Comparison of ENCODE assay signal across 1 cellular context in the genomic region with DNA sequence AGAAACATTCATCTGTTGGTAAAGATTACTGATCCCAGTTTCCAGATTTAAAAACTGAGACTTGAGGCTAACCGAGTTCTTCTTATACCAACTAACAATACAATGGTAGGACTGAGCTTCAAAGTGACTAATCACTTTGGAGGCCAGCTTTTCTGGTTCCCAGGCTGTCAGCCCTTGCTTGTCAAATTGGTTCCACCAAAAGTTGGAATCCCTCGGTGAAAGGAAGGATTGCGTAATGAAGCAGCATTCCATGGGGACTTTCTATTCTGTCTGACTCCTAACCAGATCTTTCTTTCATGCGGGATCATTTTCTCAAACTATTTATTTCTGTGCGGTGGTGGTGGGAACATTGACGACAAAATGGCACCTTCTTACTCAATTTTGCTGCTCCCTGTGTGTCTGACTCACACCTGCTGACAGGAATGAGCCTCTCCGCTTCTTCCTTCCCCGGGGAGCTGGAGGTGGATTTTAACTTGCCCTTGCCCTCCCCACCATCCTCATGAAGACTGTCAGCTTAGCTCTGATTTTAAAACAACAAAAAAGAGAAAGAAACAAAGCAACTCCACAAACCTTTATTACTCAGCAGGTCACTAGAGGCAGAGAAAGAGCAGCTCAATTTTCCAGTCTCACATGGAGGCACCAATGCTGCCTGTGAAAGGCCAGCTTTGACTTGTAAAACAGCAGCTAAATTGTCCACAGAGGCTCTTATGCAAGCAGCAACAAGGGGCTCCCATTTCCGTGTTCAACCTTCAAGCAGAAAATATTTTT.
TF ChIP-seq lines count a peak whose summit lies in the region.

No MANE protein-coding gene starts in this region.

TF ChIP-seq in HepG2, 621 proteins besides CTCF, POLR2A, EP300 and RAD21 (continued from another document):
- TF ChIP-seq, protein P1, sequence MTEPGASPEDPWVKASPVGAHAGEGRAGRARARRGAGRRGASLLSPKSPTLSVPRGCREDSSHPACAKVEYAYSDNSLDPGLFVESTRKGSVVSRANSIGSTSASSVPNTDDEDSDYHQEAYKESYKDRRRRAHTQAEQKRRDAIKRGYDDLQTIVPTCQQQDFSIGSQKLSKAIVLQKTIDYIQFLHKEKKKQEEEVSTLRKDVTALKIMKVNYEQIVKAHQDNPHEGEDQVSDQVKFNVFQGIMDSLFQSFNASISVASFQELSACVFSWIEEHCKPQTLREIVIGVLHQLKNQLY (CRISPR knock-in tag; IDR thresholded peaks at IDR 0.05), result no peak
- TF ChIP-seq ZBTB4 (CRISPR knock-in tag; IDR thresholded peaks at IDR 0.05; ENCODE audit: borderline replicate concordance), result no peak
- TF ChIP-seq KAT2B (IDR thresholded peaks at IDR 0.05; ENCODE audit: borderline replicate concordance, low read depth, low read length), result no peak
- TF ChIP-seq KDM1A (CRISPR knock-in tag; IDR thresholded peaks at IDR 0.05), result peak; percentile 54; the same call in 1 of the 2 replicates
- TF ChIP-seq CC2D1A (CRISPR knock-in tag; IDR thresholded peaks at IDR 0.05), result no peak
- TF ChIP-seq TGIF2 (CRISPR knock-in tag; IDR thresholded peaks at IDR 0.05), result no peak
- TF ChIP-seq, protein P2, sequence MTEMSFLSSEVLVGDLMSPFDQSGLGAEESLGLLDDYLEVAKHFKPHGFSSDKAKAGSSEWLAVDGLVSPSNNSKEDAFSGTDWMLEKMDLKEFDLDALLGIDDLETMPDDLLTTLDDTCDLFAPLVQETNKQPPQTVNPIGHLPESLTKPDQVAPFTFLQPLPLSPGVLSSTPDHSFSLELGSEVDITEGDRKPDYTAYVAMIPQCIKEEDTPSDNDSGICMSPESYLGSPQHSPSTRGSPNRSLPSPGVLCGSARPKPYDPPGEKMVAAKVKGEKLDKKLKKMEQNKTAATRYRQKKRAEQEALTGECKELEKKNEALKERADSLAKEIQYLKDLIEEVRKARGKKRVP (CRISPR knock-in tag; IDR thresholded peaks at IDR 0.05), result 0 out of 4 replicates have a peak, but pooled peaks of 1 of the 2 experiments have one; percentile 26
- TF ChIP-seq ELF1 (CRISPR knock-in tag; IDR thresholded peaks at IDR 0.05), result no peak
- peak; percentile 64 for TF ChIP-seq FOSL2 (CRISPR knock-in tag; IDR thresholded peaks at IDR 0.05)
- TF ChIP-seq, protein P3, sequence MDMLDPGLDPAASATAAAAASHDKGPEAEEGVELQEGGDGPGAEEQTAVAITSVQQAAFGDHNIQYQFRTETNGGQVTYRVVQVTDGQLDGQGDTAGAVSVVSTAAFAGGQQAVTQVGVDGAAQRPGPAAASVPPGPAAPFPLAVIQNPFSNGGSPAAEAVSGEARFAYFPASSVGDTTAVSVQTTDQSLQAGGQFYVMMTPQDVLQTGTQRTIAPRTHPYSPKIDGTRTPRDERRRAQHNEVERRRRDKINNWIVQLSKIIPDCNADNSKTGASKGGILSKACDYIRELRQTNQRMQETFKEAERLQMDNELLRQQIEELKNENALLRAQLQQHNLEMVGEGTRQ (IDR thresholded peaks at IDR 0.05; ENCODE audit: low read depth, low read length), result no peak
- TF ChIP-seq, protein P3 (CRISPR knock-in tag; IDR thresholded peaks at IDR 0.05; ENCODE audit: borderline replicate concordance), result no peak
- TF ChIP-seq GABPA (IDR thresholded peaks at IDR 0.05; ENCODE audit: low read depth, low read length), result no peak
- TF ChIP-seq GABPA (CRISPR knock-in tag; IDR thresholded peaks at IDR 0.05; ENCODE audit: low read depth), result no peak
- TF ChIP-seq ZNF441 (CRISPR knock-in tag; IDR thresholded peaks at IDR 0.05; ENCODE audit: borderline replicate concordance), result no peak
- TF ChIP-seq AGO2 (optimal IDR thresholded peaks at IDR 0.05; ENCODE audit: low read depth, low read length), result no peak
- 0 out of 2 replicates have a peak, but pooled peaks have one; percentile 10 for TF ChIP-seq NR2F2 (IDR thresholded peaks at IDR 0.05; ENCODE audit: borderline replicate concordance, low read depth)
- TF ChIP-seq ZNF557 (CRISPR knock-in tag; IDR thresholded peaks at IDR 0.05), result no peak
- TF ChIP-seq TSC22D2 (CRISPR knock-in tag; IDR thresholded peaks at IDR 0.05; ENCODE audit: borderline replicate concordance), result no peak
- no peak for TF ChIP-seq EEA1 (CRISPR knock-in tag; IDR thresholded peaks at IDR 0.05; ENCODE audit: borderline replicate concordance)
- peak; percentile 26; the same call in 1 of the 2 replicates for TF ChIP-seq ELF3 (CRISPR knock-in tag; IDR thresholded peaks at IDR 0.05)
- peak; percentile 87 for TF ChIP-seq ZNF629 (CRISPR knock-in tag; conservative IDR thresholded peaks at IDR 0.05)
- TF ChIP-seq TCF12 (IDR thresholded peaks at IDR 0.05), result no peak
- TF ChIP-seq TCF12 (CRISPR knock-in tag; IDR thresholded peaks at IDR 0.05), result no peak
- TF ChIP-seq, protein P4, sequence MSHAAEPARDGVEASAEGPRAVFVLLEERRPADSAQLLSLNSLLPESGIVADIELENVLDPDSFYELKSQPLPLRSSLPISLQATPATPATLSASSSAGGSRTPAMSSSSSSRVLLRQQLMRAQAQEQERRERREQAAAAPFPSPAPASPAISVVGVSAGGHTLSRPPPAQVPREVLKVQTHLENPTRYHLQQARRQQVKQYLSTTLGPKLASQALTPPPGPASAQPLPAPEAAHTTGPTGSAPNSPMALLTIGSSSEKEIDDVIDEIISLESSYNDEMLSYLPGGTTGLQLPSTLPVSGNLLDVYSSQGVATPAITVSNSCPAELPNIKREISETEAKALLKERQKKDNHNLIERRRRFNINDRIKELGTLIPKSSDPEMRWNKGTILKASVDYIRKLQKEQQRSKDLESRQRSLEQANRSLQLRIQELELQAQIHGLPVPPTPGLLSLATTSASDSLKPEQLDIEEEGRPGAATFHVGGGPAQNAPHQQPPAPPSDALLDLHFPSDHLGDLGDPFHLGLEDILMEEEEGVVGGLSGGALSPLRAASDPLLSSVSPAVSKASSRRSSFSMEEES (CRISPR knock-in tag; IDR thresholded peaks at IDR 0.05), result no peak
- TF ChIP-seq, protein P5, sequence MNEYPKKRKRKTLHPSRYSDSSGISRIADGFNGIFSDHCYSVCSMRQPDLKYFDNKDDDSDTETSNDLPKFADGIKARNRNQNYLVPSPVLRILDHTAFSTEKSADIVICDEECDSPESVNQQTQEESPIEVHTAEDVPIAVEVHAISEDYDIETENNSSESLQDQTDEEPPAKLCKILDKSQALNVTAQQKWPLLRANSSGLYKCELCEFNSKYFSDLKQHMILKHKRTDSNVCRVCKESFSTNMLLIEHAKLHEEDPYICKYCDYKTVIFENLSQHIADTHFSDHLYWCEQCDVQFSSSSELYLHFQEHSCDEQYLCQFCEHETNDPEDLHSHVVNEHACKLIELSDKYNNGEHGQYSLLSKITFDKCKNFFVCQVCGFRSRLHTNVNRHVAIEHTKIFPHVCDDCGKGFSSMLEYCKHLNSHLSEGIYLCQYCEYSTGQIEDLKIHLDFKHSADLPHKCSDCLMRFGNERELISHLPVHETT (CRISPR knock-in tag; conservative IDR thresholded peaks at IDR 0.05), result no peak
- TF ChIP-seq, protein P6, sequence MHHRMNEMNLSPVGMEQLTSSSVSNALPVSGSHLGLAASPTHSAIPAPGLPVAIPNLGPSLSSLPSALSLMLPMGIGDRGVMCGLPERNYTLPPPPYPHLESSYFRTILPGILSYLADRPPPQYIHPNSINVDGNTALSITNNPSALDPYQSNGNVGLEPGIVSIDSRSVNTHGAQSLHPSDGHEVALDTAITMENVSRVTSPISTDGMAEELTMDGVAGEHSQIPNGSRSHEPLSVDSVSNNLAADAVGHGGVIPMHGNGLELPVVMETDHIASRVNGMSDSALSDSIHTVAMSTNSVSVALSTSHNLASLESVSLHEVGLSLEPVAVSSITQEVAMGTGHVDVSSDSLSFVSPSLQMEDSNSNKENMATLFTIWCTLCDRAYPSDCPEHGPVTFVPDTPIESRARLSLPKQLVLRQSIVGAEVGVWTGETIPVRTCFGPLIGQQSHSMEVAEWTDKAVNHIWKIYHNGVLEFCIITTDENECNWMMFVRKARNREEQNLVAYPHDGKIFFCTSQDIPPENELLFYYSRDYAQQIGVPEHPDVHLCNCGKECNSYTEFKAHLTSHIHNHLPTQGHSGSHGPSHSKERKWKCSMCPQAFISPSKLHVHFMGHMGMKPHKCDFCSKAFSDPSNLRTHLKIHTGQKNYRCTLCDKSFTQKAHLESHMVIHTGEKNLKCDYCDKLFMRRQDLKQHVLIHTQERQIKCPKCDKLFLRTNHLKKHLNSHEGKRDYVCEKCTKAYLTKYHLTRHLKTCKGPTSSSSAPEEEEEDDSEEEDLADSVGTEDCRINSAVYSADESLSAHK (CRISPR knock-in tag; IDR thresholded peaks at IDR 0.05; ENCODE audit: borderline replicate concordance), result no peak
- TF ChIP-seq BRCA1 (CRISPR knock-in tag; IDR thresholded peaks at IDR 0.05), result no peak
- 0 out of 2 replicates have a peak, but pooled peaks have one; percentile 36 for TF ChIP-seq WIZ (CRISPR knock-in tag; IDR thresholded peaks at IDR 0.05)
